ENCODE assay signal across 1 cellular context in the genomic region with DNA sequence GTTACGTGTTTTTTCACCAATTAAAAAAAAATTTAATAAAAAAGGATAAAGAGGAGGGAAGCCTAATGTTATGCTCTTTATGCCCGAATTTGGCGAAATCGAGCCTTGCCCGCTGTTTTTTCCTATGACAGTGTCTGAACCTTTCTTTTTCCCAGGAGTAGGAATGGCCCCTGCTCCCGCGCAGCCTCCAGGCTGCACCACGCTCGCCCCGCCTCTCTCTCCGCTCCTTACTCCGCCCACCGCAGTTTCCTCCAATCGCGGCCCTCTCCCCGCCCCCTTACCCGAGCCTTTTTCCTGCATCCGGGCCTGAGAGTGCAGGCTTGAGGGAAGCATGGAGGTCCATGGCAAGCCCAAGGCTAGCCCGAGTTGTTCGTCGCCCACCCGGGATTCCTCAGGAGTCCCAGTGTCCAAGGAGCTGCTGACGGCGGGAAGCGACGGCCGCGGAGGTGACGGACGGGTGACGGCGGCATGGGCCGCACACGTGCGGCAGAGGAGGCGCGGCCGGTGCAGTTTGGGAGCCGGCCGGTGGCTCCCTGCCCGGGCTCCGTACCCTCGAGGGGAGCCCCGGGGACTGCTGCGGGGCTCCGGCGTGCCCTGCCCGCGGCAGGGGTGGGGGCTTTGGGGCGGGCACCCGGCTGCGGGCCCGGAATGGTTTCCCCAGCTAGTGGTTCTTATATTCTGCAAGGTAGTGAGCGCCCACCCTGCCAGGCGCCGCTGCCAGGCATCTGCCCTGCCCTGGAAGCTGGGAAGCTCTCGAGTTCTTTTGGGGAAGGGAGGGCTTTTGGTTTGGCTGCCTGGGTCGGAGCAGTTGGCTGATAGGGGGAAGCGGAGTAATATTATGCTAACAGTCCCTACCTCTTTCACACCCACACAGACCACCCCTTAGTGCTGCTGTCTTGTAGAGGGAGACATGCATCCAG.
TF ChIP-seq lines count a peak whose summit lies in the region.

A gene with protein sequence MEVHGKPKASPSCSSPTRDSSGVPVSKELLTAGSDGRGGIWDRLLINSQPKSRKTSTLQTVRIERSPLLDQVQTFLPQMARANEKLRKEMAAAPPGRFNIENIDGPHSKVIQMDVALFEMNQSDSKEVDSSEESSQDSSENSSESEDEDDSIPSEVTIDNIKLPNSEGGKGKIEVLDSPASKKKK (plus strand): TSS at position 295 of the 920 bp plus-strand sequence. CDS start 37 bp downstream, at position 332.

TF ChIP-seq in K562, 482 proteins besides CTCF, POLR2A, EP300 and RAD21 (continued from another document and continues in another):
- no peak for TF ChIP-seq FOXK1 (CRISPR knock-in tag; IDR thresholded peaks at IDR 0.05; ENCODE audit: borderline replicate concordance)
- TF ChIP-seq HLTF (IDR thresholded peaks at IDR 0.05), result no peak
- TF ChIP-seq SMARCC2 (IDR thresholded peaks at IDR 0.05; ENCODE audit: low read depth), result no peak
- 0 out of 2 replicates have a peak, but pooled peaks have one; percentile 41 for TF ChIP-seq CREM (IDR thresholded peaks at IDR 0.05; ENCODE audit: low read depth)
- no peak for TF ChIP-seq CCAR2 (IDR thresholded peaks at IDR 0.05; ENCODE audit: low read depth, low read length)
- TF ChIP-seq, protein P1, sequence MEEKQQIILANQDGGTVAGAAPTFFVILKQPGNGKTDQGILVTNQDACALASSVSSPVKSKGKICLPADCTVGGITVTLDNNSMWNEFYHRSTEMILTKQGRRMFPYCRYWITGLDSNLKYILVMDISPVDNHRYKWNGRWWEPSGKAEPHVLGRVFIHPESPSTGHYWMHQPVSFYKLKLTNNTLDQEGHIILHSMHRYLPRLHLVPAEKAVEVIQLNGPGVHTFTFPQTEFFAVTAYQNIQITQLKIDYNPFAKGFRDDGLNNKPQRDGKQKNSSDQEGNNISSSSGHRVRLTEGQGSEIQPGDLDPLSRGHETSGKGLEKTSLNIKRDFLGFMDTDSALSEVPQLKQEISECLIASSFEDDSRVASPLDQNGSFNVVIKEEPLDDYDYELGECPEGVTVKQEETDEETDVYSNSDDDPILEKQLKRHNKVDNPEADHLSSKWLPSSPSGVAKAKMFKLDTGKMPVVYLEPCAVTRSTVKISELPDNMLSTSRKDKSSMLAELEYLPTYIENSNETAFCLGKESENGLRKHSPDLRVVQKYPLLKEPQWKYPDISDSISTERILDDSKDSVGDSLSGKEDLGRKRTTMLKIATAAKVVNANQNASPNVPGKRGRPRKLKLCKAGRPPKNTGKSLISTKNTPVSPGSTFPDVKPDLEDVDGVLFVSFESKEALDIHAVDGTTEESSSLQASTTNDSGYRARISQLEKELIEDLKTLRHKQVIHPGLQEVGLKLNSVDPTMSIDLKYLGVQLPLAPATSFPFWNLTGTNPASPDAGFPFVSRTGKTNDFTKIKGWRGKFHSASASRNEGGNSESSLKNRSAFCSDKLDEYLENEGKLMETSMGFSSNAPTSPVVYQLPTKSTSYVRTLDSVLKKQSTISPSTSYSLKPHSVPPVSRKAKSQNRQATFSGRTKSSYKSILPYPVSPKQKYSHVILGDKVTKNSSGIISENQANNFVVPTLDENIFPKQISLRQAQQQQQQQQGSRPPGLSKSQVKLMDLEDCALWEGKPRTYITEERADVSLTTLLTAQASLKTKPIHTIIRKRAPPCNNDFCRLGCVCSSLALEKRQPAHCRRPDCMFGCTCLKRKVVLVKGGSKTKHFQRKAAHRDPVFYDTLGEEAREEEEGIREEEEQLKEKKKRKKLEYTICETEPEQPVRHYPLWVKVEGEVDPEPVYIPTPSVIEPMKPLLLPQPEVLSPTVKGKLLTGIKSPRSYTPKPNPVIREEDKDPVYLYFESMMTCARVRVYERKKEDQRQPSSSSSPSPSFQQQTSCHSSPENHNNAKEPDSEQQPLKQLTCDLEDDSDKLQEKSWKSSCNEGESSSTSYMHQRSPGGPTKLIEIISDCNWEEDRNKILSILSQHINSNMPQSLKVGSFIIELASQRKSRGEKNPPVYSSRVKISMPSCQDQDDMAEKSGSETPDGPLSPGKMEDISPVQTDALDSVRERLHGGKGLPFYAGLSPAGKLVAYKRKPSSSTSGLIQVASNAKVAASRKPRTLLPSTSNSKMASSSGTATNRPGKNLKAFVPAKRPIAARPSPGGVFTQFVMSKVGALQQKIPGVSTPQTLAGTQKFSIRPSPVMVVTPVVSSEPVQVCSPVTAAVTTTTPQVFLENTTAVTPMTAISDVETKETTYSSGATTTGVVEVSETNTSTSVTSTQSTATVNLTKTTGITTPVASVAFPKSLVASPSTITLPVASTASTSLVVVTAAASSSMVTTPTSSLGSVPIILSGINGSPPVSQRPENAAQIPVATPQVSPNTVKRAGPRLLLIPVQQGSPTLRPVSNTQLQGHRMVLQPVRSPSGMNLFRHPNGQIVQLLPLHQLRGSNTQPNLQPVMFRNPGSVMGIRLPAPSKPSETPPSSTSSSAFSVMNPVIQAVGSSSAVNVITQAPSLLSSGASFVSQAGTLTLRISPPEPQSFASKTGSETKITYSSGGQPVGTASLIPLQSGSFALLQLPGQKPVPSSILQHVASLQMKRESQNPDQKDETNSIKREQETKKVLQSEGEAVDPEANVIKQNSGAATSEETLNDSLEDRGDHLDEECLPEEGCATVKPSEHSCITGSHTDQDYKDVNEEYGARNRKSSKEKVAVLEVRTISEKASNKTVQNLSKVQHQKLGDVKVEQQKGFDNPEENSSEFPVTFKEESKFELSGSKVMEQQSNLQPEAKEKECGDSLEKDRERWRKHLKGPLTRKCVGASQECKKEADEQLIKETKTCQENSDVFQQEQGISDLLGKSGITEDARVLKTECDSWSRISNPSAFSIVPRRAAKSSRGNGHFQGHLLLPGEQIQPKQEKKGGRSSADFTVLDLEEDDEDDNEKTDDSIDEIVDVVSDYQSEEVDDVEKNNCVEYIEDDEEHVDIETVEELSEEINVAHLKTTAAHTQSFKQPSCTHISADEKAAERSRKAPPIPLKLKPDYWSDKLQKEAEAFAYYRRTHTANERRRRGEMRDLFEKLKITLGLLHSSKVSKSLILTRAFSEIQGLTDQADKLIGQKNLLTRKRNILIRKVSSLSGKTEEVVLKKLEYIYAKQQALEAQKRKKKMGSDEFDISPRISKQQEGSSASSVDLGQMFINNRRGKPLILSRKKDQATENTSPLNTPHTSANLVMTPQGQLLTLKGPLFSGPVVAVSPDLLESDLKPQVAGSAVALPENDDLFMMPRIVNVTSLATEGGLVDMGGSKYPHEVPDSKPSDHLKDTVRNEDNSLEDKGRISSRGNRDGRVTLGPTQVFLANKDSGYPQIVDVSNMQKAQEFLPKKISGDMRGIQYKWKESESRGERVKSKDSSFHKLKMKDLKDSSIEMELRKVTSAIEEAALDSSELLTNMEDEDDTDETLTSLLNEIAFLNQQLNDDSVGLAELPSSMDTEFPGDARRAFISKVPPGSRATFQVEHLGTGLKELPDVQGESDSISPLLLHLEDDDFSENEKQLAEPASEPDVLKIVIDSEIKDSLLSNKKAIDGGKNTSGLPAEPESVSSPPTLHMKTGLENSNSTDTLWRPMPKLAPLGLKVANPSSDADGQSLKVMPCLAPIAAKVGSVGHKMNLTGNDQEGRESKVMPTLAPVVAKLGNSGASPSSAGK (IDR thresholded peaks at IDR 0.05), result peak; percentile 56
- TF ChIP-seq, protein P2, sequence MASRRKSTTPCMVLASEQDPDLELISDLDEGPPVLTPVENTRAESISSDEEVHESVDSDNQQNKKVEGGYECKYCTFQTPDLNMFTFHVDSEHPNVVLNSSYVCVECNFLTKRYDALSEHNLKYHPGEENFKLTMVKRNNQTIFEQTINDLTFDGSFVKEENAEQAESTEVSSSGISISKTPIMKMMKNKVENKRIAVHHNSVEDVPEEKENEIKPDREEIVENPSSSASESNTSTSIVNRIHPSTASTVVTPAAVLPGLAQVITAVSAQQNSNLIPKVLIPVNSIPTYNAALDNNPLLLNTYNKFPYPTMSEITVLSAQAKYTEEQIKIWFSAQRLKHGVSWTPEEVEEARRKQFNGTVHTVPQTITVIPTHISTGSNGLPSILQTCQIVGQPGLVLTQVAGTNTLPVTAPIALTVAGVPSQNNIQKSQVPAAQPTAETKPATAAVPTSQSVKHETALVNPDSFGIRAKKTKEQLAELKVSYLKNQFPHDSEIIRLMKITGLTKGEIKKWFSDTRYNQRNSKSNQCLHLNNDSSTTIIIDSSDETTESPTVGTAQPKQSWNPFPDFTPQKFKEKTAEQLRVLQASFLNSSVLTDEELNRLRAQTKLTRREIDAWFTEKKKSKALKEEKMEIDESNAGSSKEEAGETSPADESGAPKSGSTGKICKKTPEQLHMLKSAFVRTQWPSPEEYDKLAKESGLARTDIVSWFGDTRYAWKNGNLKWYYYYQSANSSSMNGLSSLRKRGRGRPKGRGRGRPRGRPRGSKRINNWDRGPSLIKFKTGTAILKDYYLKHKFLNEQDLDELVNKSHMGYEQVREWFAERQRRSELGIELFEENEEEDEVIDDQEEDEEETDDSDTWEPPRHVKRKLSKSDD (conservative IDR thresholded peaks at IDR 0.05; ENCODE audit: low read length), result no peak
- TF ChIP-seq ZSCAN32 (CRISPR knock-in tag; IDR thresholded peaks at IDR 0.05), result no peak
- no peak for TF ChIP-seq ZNF764 (CRISPR knock-in tag; IDR thresholded peaks at IDR 0.05; ENCODE audit: low read depth)
- TF ChIP-seq ETS2 (tag; IDR thresholded peaks at IDR 0.05; ENCODE audit: borderline replicate concordance, poor library complexity, severe bottlenecking), result no peak
- no peak for TF ChIP-seq TEAD2 (tag; IDR thresholded peaks at IDR 0.05)
- TF ChIP-seq TRIM28 (IDR thresholded peaks at IDR 0.05), result no peak
- TF ChIP-seq MXI1 (IDR thresholded peaks at IDR 0.05; ENCODE audit: low read depth, low read length), result peak; percentile 90
- TF ChIP-seq, protein P3, sequence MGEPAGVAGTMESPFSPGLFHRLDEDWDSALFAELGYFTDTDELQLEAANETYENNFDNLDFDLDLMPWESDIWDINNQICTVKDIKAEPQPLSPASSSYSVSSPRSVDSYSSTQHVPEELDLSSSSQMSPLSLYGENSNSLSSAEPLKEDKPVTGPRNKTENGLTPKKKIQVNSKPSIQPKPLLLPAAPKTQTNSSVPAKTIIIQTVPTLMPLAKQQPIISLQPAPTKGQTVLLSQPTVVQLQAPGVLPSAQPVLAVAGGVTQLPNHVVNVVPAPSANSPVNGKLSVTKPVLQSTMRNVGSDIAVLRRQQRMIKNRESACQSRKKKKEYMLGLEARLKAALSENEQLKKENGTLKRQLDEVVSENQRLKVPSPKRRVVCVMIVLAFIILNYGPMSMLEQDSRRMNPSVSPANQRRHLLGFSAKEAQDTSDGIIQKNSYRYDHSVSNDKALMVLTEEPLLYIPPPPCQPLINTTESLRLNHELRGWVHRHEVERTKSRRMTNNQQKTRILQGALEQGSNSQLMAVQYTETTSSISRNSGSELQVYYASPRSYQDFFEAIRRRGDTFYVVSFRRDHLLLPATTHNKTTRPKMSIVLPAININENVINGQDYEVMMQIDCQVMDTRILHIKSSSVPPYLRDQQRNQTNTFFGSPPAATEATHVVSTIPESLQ (CRISPR knock-in tag; IDR thresholded peaks at IDR 0.05), result 0 out of 2 replicates have a peak, but pooled peaks have one; percentile 35
- no peak for TF ChIP-seq GTF2E2 (tag; IDR thresholded peaks at IDR 0.05)
- TF ChIP-seq, protein P4, sequence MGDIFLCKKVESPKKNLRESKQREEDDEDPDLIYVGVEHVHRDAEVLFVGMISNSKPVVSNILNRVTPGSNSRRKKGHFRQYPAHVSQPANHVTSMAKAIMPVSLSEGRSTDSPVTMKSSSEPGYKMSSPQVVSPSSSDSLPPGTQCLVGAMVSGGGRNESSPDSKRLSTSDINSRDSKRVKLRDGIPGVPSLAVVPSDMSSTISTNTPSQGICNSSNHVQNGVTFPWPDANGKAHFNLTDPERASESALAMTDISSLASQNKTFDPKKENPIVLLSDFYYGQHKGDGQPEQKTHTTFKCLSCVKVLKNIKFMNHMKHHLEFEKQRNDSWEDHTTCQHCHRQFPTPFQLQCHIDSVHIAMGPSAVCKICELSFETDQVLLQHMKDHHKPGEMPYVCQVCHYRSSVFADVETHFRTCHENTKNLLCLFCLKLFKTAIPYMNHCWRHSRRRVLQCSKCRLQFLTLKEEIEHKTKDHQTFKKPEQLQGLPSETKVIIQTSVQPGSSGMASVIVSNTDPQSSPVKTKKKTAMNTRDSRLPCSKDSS (IDR thresholded peaks at IDR 0.05; ENCODE audit: low read depth, partially characterized antibody), result no peak
- TF ChIP-seq, protein P5, sequence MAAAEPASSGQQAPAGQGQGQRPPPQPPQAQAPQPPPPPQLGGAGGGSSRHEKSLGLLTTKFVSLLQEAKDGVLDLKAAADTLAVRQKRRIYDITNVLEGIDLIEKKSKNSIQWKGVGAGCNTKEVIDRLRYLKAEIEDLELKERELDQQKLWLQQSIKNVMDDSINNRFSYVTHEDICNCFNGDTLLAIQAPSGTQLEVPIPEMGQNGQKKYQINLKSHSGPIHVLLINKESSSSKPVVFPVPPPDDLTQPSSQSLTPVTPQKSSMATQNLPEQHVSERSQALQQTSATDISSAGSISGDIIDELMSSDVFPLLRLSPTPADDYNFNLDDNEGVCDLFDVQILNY (CRISPR knock-in tag; IDR thresholded peaks at IDR 0.05), result no peak
- no peak for TF ChIP-seq ZNF347 (CRISPR knock-in tag; IDR thresholded peaks at IDR 0.05; ENCODE audit: low read depth)
- TF ChIP-seq ESRRA (IDR thresholded peaks at IDR 0.05; ENCODE audit: borderline replicate concordance, low read depth), result no peak
- TF ChIP-seq RBM34 (IDR thresholded peaks at IDR 0.05; ENCODE audit: borderline replicate concordance, insufficient read depth, low read length), result no peak
- no peak for TF ChIP-seq JUN (IDR thresholded peaks at IDR 0.05; ENCODE audit: borderline replicate concordance, low read depth, low read length)
- TF ChIP-seq JUN (CRISPR knock-in tag; IDR thresholded peaks at IDR 0.05; ENCODE audit: borderline replicate concordance), result no peak
- TF ChIP-seq, protein P6, sequence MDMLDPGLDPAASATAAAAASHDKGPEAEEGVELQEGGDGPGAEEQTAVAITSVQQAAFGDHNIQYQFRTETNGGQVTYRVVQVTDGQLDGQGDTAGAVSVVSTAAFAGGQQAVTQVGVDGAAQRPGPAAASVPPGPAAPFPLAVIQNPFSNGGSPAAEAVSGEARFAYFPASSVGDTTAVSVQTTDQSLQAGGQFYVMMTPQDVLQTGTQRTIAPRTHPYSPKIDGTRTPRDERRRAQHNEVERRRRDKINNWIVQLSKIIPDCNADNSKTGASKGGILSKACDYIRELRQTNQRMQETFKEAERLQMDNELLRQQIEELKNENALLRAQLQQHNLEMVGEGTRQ (CRISPR knock-in tag; IDR thresholded peaks at IDR 0.05), result peak; percentile 20; the same call in 1 of the 2 replicates
- peak; percentile 53; the same call in 1 of the 2 replicates for TF ChIP-seq SIN3B (IDR thresholded peaks at IDR 0.05; ENCODE audit: low read depth)
- TF ChIP-seq POLR2H (tag; IDR thresholded peaks at IDR 0.05; ENCODE audit: low read depth), result 0 out of 2 replicates have a peak, but pooled peaks have one; percentile 33
- TF ChIP-seq BDP1 (IDR thresholded peaks at IDR 0.05; ENCODE audit: insufficient read depth, insufficient read length), result no peak
- TF ChIP-seq TCFL5 (CRISPR knock-in tag; conservative IDR thresholded peaks at IDR 0.05), result no peak
- TF ChIP-seq CTBP1 (IDR thresholded peaks at IDR 0.05; ENCODE audit: borderline replicate concordance), result 0 out of 2 replicates have a peak, but pooled peaks have one; percentile 43
- no peak for TF ChIP-seq HNRNPUL1 (IDR thresholded peaks at IDR 0.05; ENCODE audit: low read length)
- TF ChIP-seq CC2D1A (IDR thresholded peaks at IDR 0.05), result no peak
- TF ChIP-seq E2F3 (CRISPR knock-in tag; IDR thresholded peaks at IDR 0.05), result no peak
- no peak for TF ChIP-seq SLC30A9 (CRISPR knock-in tag; IDR thresholded peaks at IDR 0.05)
- no peak for TF ChIP-seq SNIP1 (IDR thresholded peaks at IDR 0.05; ENCODE audit: low read depth)
- TF ChIP-seq TAF7 (tag; IDR thresholded peaks at IDR 0.05), result peak; percentile 43; the same call in 1 of the 2 replicates
- no peak for TF ChIP-seq KLF6 (CRISPR knock-in tag; IDR thresholded peaks at IDR 0.05; ENCODE audit: borderline replicate concordance)
